1 cellular context compared by ENCODE assay signal in genomic region chr1:213687802-213688201, GRCh38.
TF ChIP-seq lines count a peak whose summit lies in the region.

No MANE protein-coding gene starts in this region.

TF ChIP-seq in K562, 482 proteins besides CTCF, POLR2A, EP300 and RAD21 (continued from another document):
- TF ChIP-seq VEZF1 (CRISPR knock-in tag; IDR thresholded peaks at IDR 0.05) (peak; percentile 37; the same call in 1 of the 2 replicates), MEIS2 (IDR thresholded peaks at IDR 0.05; ENCODE audit: partially characterized antibody) (peak; percentile 85), MAFF (IDR thresholded peaks at IDR 0.05; ENCODE audit: low read length) (peak; percentile 66; the same call in 1 of the 2 replicates), MAFG (tag; conservative IDR thresholded peaks at IDR 0.05) (peak; percentile 59), POLR3A (IDR thresholded peaks at IDR 0.05; ENCODE audit: borderline replicate concordance, extremely low read depth, insufficient read depth, insufficient read length) (no peak), ZNF592 (IDR thresholded peaks at IDR 0.05) (no peak), ZNF766 (CRISPR knock-in tag; conservative IDR thresholded peaks at IDR 0.05) (peak; percentile 48; the same call in 1 of the 2 replicates)
TF ChIP-seq in K562: peak in this region for 11.
